ENCODE assay signal across 27 cellular contexts in genomic region chr4:78477276-78477675, GRCh38.
A peak's percentile ranks its signal among the peaks of the same experiment; 100 is the strongest.
DNase-seq lines count a peak whose midpoint lies in the region; ATAC-seq and TF ChIP-seq lines count a peak whose summit lies in the region.
"Had no signal": no experiment of that assay in that cellular context is flagged by ENCODE, and none has a peak within 500 bp of the region (broad histone marks: within the 10 kb centered on the region; RNA-seq: fewer than 3 reads in every experiment).

No MANE protein-coding gene starts in this region.

- H3K36me3 Mint-ChIP-seq in activated naive CD8-positive, alpha-beta T cell treated with anti-CD3 and anti-CD28 coated beads for 36 hours, result no peaks in the 10 kb centered on the region
- H3K36me3 Mint-ChIP-seq: activated naive CD4-positive, alpha-beta T cell treated with anti-CD3 and anti-CD28 coated beads, Interleukin-2, amount 50 U/mL, for 24 hours had no signal

- TF ChIP-seq RAD21 in SK-N-SH (IDR thresholded peaks at IDR 0.05; ENCODE audit: low read length), result no peak

- no peak for ATAC-seq in SK-N-SH treated with all-trans-retinoic acid at 6 μM for 48 hours
- ATAC-seq: body of pancreas; HepG2; left colon; stimulated activated naive B cell treated with anti-CD40 and anti-IgM and Interleukin-4, amounts not matched to agents 10 μg/mL and 1 μg/mL and 100 μg/mL, for 72 hours had no signal

- H3K9me3 ChIP-seq in SK-N-SH, result no peaks in the 10 kb centered on the region
- H3K9me3 ChIP-seq in smooth muscle cell (replicated peaks; ENCODE audit: low read depth), result no peaks in the 10 kb centered on the region
- no peaks in the 10 kb centered on the region for H3K9me3 ChIP-seq in transverse colon
- H3K9me3 ChIP-seq: body of pancreas, esophagus muscularis mucosa, tibial artery had no signal

- peaks cover 20% of the 10 kb centered on the region for H3F3A ChIP-seq in SK-N-SH (replicated peaks; ENCODE audit: insufficient read depth)
- H3F3A ChIP-seq in smooth muscle cell (ENCODE audit: low read depth), result peaks cover 3% of the 10 kb centered on the region

- H3K27me3 Mint-ChIP-seq in activated naive CD8-positive, alpha-beta T cell treated with anti-CD3 and anti-CD28 coated beads for 36 hours, result no peaks in the 10 kb centered on the region
- H3K27me3 Mint-ChIP-seq: dendritic cell treated with granulocyte-macrophage colony-stimulating factor and Interleukin-4, amounts not matched to agents 40 ng/mL and 50 ng/mL, for 4 days; stimulated activated naive B cell treated with anti-CD40 and anti-IgM and Interleukin-4, amounts not matched to agents 10 μg/mL and 1 μg/mL and 100 μg/mL, for 72 hours had no signal

- no peaks in the 10 kb centered on the region for H3K9me3 Mint-ChIP-seq in activated naive CD8-positive, alpha-beta T cell treated with anti-CD3 and anti-CD28 coated beads for 36 hours
- H3K9me3 Mint-ChIP-seq: activated naive CD4-positive, alpha-beta T cell treated with anti-CD3 and anti-CD28 coated beads, Interleukin-2, amount 50 U/mL, for 24 hours; dendritic cell treated with granulocyte-macrophage colony-stimulating factor and Interleukin-4, amounts not matched to agents 40 ng/mL and 50 ng/mL, for 4 days; neural crest cell; stimulated activated naive B cell treated with anti-CD40 and anti-IgM and Interleukin-4, amounts not matched to agents 10 μg/mL and 1 μg/mL and 100 μg/mL, for 72 hours had no signal

- H3K4me2 ChIP-seq in SK-N-SH (no peak overlapping the region), smooth muscle cell (peak overlapping the region; percentile 73)

- H4K20me1 ChIP-seq in SK-N-SH (ENCODE audit: insufficient read depth) (no peaks in the 10 kb centered on the region), smooth muscle cell (ENCODE audit: low read depth) (no peaks in the 10 kb centered on the region)

- H3K79me2 ChIP-seq in SK-N-SH (ENCODE audit: insufficient read depth) (no peaks in the 10 kb centered on the region), smooth muscle cell (ENCODE audit: low read depth) (no peaks in the 10 kb centered on the region)

- H3K9ac ChIP-seq in SK-N-SH, result no peak overlapping the region
- no peak overlapping the region for H3K9ac ChIP-seq in smooth muscle cell (ENCODE audit: low read depth)

- H3K27ac ChIP-seq in SK-N-SH (ENCODE audit: low read depth in 2 of 2, low read length in 1 of 2) (no peak overlapping the region), smooth muscle cell (ENCODE audit: low read depth) (peak overlapping the region; percentile 45), transverse colon (no peak overlapping the region)
- H3K27ac ChIP-seq: 22Rv1, body of pancreas, C4-2B, esophagus muscularis mucosa, RWPE1, tibial artery had no signal

- no peak for DNase-seq in SK-N-SH
- peak; percentile 39 for DNase-seq in astrocyte of the spinal cord (ENCODE audit: low read depth, low spot score)
- DNase-seq in fibroblast of the aortic adventitia (ENCODE audit: low read depth), result peak; percentile 39
- DNase-seq in smooth muscle cell (lab: John Stamatoyannopoulos, UW; ENCODE audit: unreplicated experiment), result no peak
- no peak for DNase-seq in activated naive CD8-positive, alpha-beta T cell treated with anti-CD3 and anti-CD28 coated beads for 36 hours
- DNase-seq in NCI-H510A treated with DMSO at 0.1 percent for 48 hours (lab: John Stamatoyannopoulos, UW), result no peak
- no peak for DNase-seq in transverse colon
- DNase-seq: activated CD4-positive, alpha-beta T cell treated with anti-CD3 and anti-CD28 coated beads, Interleukin-2, amount 50 U/mL, for 48 hours; activated T-cell treated with anti-CD3 and anti-CD28 coated beads, Interleukin-2, amount 50 U/mL, for 1 hour; body of pancreas; left colon; MM.1S; NCI-H1694; NCI-H2227 treated with DMSO at 0.1 percent for 48 hours; retina; stimulated activated naive B cell treated with anti-CD40 and anti-IgM and Interleukin-4, amounts not matched to agents 10 μg/mL and 1 μg/mL and 100 μg/mL, for 72 hours; T-helper 1 cell; tibial artery had no signal

- CTCF ChIA-PET in SK-N-SH (lab: Yijun Ruan, JAX), result no interaction called here

- peaks cover 0 to 52% of the 10 kb centered on the region in 2 experiments for H3K36me3 ChIP-seq in SK-N-SH (replicated peaks in 1 of 2; ENCODE audit: control insufficient read depth in 1 of 2, insufficient read depth in 2 of 2, low read length in 1 of 2)
- no peaks in the 10 kb centered on the region for H3K36me3 ChIP-seq in smooth muscle cell (ENCODE audit: low read depth)
- no peaks in the 10 kb centered on the region for H3K36me3 ChIP-seq in transverse colon
- H3K36me3 ChIP-seq: tibial artery had no signal

- TF ChIP-seq EP300 in SK-N-SH (IDR thresholded peaks at IDR 0.05; ENCODE audit: borderline replicate concordance in 1 of 2, low read depth in 1 of 2, low read length in 1 of 2), result no peak
- no peak for TF ChIP-seq EP300 in transverse colon (IDR thresholded peaks at IDR 0.05; ENCODE audit: low read depth)

- H3K4me1 Mint-ChIP-seq in activated naive CD8-positive, alpha-beta T cell treated with anti-CD3 and anti-CD28 coated beads for 36 hours, result no peaks in the 10 kb centered on the region
- H3K4me1 Mint-ChIP-seq: activated naive CD4-positive, alpha-beta T cell treated with anti-CD3 and anti-CD28 coated beads, Interleukin-2, amount 50 U/mL, for 24 hours; neural crest cell; stimulated activated naive B cell treated with anti-CD40 and anti-IgM and Interleukin-4, amounts not matched to agents 10 μg/mL and 1 μg/mL and 100 μg/mL, for 72 hours had no signal

- POLR2A ChIA-PET in SK-N-SH (lab: Yijun Ruan, JAX), result no interaction called here

- 0% methylated on average over 1 of the region's 1 CpG for WGBS in SK-N-SH (ENCODE audit: low lambda C conversion rate)
- 39% methylated on average over 1 of the region's 1 CpG for WGBS in smooth muscle cell (ENCODE audit: low lambda C conversion rate)
- WGBS in transverse colon (ENCODE audit: low coverage in 1 of 2), 2 donors, result 0 to 17% methylated on average over 1 of the region's 1 CpG

- H3K9me2 ChIP-seq in SK-N-SH, result no peaks in the 10 kb centered on the region

- H2AFZ ChIP-seq in SK-N-SH (ENCODE audit: low read depth) (peak overlapping the region; percentile 53; the same call in 1 of the 2 replicates), smooth muscle cell (ENCODE audit: low read depth) (peak overlapping the region; percentile 20)

- in situ Hi-C loops in astrocyte of the spinal cord (cut with HindIII; ENCODE audit: low sequenced_read_pairs) (no loop called here), transverse colon (cut with MboI; ENCODE audit: low pct_ligation_motif_present in 1 of 4, low pct_unique_long_range_greater_than_20kb in 1 of 4, low sequenced_read_pairs in 3 of 4) (no loop called here)

- H3K27me3 ChIP-seq in SK-N-SH (ENCODE audit: insufficient read depth) (no peaks in the 10 kb centered on the region), smooth muscle cell (ENCODE audit: low read depth) (no peaks in the 10 kb centered on the region), transverse colon (no peaks in the 10 kb centered on the region)
- H3K27me3 ChIP-seq: body of pancreas, esophagus muscularis mucosa, tibial artery had no signal

- TF ChIP-seq POLR2A in transverse colon (IDR thresholded peaks at IDR 0.05), result no peak

- TF ChIP-seq CTCF in SK-N-SH (IDR thresholded peaks at IDR 0.05) (no peak), astrocyte of the spinal cord (IDR thresholded peaks at IDR 0.05; ENCODE audit: low read depth, low read length) (no peak), fibroblast of the aortic adventitia (IDR thresholded peaks at IDR 0.05; ENCODE audit: insufficient read depth, low read length) (no peak), smooth muscle cell (IDR thresholded peaks at IDR 0.05; ENCODE audit: borderline replicate concordance, insufficient read depth, poor library complexity, severe bottlenecking) (no peak), transverse colon (IDR thresholded peaks at IDR 0.05) (no peak)

- H3K4me1 ChIP-seq in SK-N-SH (ENCODE audit: control insufficient read depth in 1 of 2, insufficient read depth in 2 of 2, low read depth in 1 of 2, low read length in 1 of 2), result peaks cover 0 to 13% of the 10 kb centered on the region in 2 experiments; a peak in 2 of 4 replicates
- H3K4me1 ChIP-seq in smooth muscle cell (ENCODE audit: low read depth), result peaks cover 5% of the 10 kb centered on the region
- H3K4me1 ChIP-seq in transverse colon, result no peaks in the 10 kb centered on the region
- H3K4me1 ChIP-seq: body of pancreas, esophagus muscularis mucosa, tibial artery had no signal

- intact Hi-C loops in transverse colon (cut with DNase I; ENCODE audit: low total_unique reads), result no loop called here

- no peak overlapping the region for H3K4me3 Mint-ChIP-seq in activated naive CD8-positive, alpha-beta T cell treated with anti-CD3 and anti-CD28 coated beads for 36 hours
- H3K4me3 Mint-ChIP-seq: activated naive CD4-positive, alpha-beta T cell treated with anti-CD3 and anti-CD28 coated beads, Interleukin-2, amount 50 U/mL, for 24 hours; dendritic cell treated with granulocyte-macrophage colony-stimulating factor and Interleukin-4, amounts not matched to agents 40 ng/mL and 50 ng/mL, for 4 days; neural crest cell; stimulated activated naive B cell treated with anti-CD40 and anti-IgM and Interleukin-4, amounts not matched to agents 10 μg/mL and 1 μg/mL and 100 μg/mL, for 72 hours had no signal

- no peak overlapping the region for H3K4me3 ChIP-seq in SK-N-SH (ENCODE audit: low read depth in 2 of 2, low read length in 1 of 2)
- H3K4me3 ChIP-seq in astrocyte of the spinal cord (ENCODE audit: low read depth, low read length), result no peak overlapping the region
- no peak overlapping the region for H3K4me3 ChIP-seq in fibroblast of the aortic adventitia (ENCODE audit: low read depth, low read length)
- no peak overlapping the region for H3K4me3 ChIP-seq in smooth muscle cell
- H3K4me3 ChIP-seq in transverse colon, result no peak overlapping the region
- H3K4me3 ChIP-seq: body of pancreas, esophagus muscularis mucosa, tibial artery had no signal

- no peak overlapping the region for H3K27ac Mint-ChIP-seq in activated naive CD8-positive, alpha-beta T cell treated with anti-CD3 and anti-CD28 coated beads for 36 hours
- H3K27ac Mint-ChIP-seq: activated naive CD4-positive, alpha-beta T cell treated with anti-CD3 and anti-CD28 coated beads, Interleukin-2, amount 50 U/mL, for 24 hours; dendritic cell treated with granulocyte-macrophage colony-stimulating factor and Interleukin-4, amounts not matched to agents 40 ng/mL and 50 ng/mL, for 4 days; stimulated activated naive B cell treated with anti-CD40 and anti-IgM and Interleukin-4, amounts not matched to agents 10 μg/mL and 1 μg/mL and 100 μg/mL, for 72 hours had no signal

TF ChIP-seq in SK-N-SH treated with all-trans-retinoic acid at 6 μM for 48 hours, 23 proteins besides CTCF, POLR2A, EP300 and RAD21 (continues in another document):
- no peak for TF ChIP-seq ISL1 (CRISPR knock-in tag; IDR thresholded peaks at IDR 0.05)
- TF ChIP-seq CSDC2 (CRISPR knock-in tag; IDR thresholded peaks at IDR 0.05), result no peak

Comparison
In these comparisons a context has a peak if more than half of its experiments do, and no peak if none do; other contexts are left out.
1. DNase-seq: peak in astrocyte of the spinal cord (single experiment) and fibroblast of the aortic adventitia (single experiment); none in SK-N-SH (single experiment), smooth muscle cell (single experiment), activated naive CD8-positive, alpha-beta T cell treated with anti-CD3 and anti-CD28 coated beads for 36 hours (single experiment), NCI-H510A treated with DMSO at 0.1 percent for 48 hours (single experiment) and transverse colon (single experiment).